8 cellular contexts compared by ENCODE assay signal in the genomic region with DNA sequence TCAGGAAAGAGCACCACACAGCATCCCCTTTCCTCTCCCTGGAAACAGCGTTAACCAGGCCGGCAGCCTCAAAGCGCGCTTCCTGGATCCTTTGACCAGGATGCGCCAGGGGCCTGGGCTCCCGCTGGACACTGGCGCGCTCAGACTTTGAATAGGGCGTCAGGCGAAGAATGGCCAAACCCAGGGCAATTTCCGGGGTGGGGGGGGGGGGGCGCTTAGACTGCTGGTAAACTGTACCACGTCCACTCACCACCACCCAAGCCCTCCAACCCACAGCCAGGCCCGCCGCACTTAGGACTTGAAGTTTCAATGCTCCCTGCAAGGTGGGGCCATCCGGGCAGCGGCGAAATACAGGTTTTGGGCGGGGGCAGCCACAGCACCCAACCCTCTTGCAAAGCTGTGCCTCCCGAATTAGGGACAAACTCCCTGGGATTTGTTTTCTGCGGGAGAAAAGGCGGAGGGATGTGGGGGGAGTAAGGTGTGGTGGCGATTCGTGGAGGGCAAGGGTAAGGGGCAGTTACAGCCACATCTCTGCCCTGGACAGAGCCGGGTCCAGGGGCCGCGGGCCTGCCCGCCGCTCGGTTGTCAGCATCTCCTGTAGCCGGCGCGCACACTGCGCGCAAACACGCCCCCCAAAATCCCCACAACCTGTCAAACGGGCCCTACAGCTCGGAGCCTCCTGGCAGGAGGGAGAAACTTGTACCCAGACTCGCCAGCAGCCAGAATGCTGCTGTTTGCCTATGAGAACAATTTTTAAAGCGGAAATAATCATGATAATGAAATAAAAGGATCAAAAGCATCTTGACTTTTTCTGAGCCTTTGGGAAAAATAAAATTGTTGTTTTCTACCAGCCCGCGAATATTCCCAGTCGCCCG. TPM values are rescaled to one million over a fixed set of nuclear protein-coding genes. Genes with fewer than 3 reads are reported as not detected.
A peak's percentile ranks its signal among the peaks of the same experiment; 100 is the strongest.
DNase-seq lines count a peak whose midpoint lies in the region; ATAC-seq and TF ChIP-seq lines count a peak whose summit lies in the region.

No MANE protein-coding gene starts in this region.

- TF ChIP-seq POLR2A in transverse colon (IDR thresholded peaks at IDR 0.05) = no peak

- peaks cover 37% of the 10 kb centered on the region for H3K27me3 Mint-ChIP-seq in activated naive CD4-positive, alpha-beta T cell treated with anti-CD3 and anti-CD28 coated beads, Interleukin-2, amount 10 ng/mL, durations not matched to agents 7 days and 5 days
- H3K27me3 Mint-ChIP-seq in activated naive CD8-positive, alpha-beta T cell treated with anti-CD3 and anti-CD28 coated beads, Interleukin-2, amount 50 U/mL, for 24 hours = peaks cover 63% of the 10 kb centered on the region

- TF ChIP-seq CTCF in lung (IDR thresholded peaks at IDR 0.05; ENCODE audit: control extremely low read depth, extremely low read depth) (no peak), transverse colon (IDR thresholded peaks at IDR 0.05) (no peak)

- in situ Hi-C loops in transverse colon (cut with MboI; ENCODE audit: low pct_ligation_motif_present in 1 of 4, low pct_unique_long_range_greater_than_20kb in 1 of 4, low sequenced_read_pairs in 3 of 4) = no loop called here

- H3K27me3 ChIP-seq in lung (ENCODE audit: control insufficient read depth, insufficient read depth) (peaks cover 2% of the 10 kb centered on the region), transverse colon (peaks cover 98% of the 10 kb centered on the region)

- 16 to 23% methylated on average over 43 to 44 of the region's 44 CpGs for whole genome bisulfite sequencing in lung, 2 donors
- 21 to 40% methylated on average over 2 to 44 of the region's 44 CpGs for WGBS in transverse colon (ENCODE audit: low coverage in 1 of 2), 2 donors

- CTCF ChIA-PET in activated naive CD4-positive, alpha-beta T cell treated with anti-CD3 and anti-CD28 coated beads, Interleukin-2, amount 10 ng/mL, durations not matched to agents 7 days and 5 days (lab: Charles Lee) = no interaction called here

- no peak for ATAC-seq in activated naive CD8-positive, alpha-beta T cell treated with anti-CD3 and anti-CD28 coated beads, Interleukin-2, amount 50 U/mL, for 24 hours
- ATAC-seq in lung (ENCODE audit: insufficient read depth, low FRiP score) = no peak
- ATAC-seq in HG03108 (IDR thresholded peaks at IDR 0.05; ENCODE audit: unreplicated experiment) = no peak

- no peaks in the 10 kb centered on the region for H3K36me3 ChIP-seq in lung (ENCODE audit: control insufficient read depth in 2 of 2, insufficient read depth in 2 of 2, low read length in 2 of 2)
- no peaks in the 10 kb centered on the region for H3K36me3 ChIP-seq in transverse colon

- no peak for TF ChIP-seq EP300 in transverse colon (IDR thresholded peaks at IDR 0.05; ENCODE audit: low read depth)

- H3K9me3 ChIP-seq in lung (ENCODE audit: control insufficient read depth in 2 of 2, insufficient read depth in 1 of 2, low read length in 1 of 2) (no peaks in the 10 kb centered on the region), transverse colon (no peaks in the 10 kb centered on the region)

- H3K4me1 ChIP-seq in lung (ENCODE audit: control insufficient read depth in 2 of 2, insufficient read depth in 2 of 2, low read length in 2 of 2) (peaks cover 2 to 8% of the 10 kb centered on the region in 2 donors), transverse colon (peaks cover 0 to 21% (median 9%) of the 10 kb centered on the region in 4 donors)

- H3K27ac ChIP-seq in lung (ENCODE audit: low read depth in 1 of 2, low read length in 1 of 2) = no peak overlapping the region
- no peak overlapping the region for H3K27ac ChIP-seq in transverse colon

- peak overlapping the region; percentile 59 for H3K4me3 Mint-ChIP-seq in activated naive CD4-positive, alpha-beta T cell treated with anti-CD3 and anti-CD28 coated beads, Interleukin-2, amount 10 ng/mL, durations not matched to agents 7 days and 5 days
- peak overlapping the region; percentile 62 for H3K4me3 Mint-ChIP-seq in activated naive CD8-positive, alpha-beta T cell treated with anti-CD3 and anti-CD28 coated beads, Interleukin-2, amount 50 U/mL, for 24 hours

- H3K27ac Mint-ChIP-seq in activated naive CD4-positive, alpha-beta T cell treated with anti-CD3 and anti-CD28 coated beads, Interleukin-2, amount 10 ng/mL, durations not matched to agents 7 days and 5 days = no peak overlapping the region
- H3K27ac Mint-ChIP-seq in activated naive CD8-positive, alpha-beta T cell treated with anti-CD3 and anti-CD28 coated beads, Interleukin-2, amount 50 U/mL, for 24 hours = no peak overlapping the region

- DNase-seq in activated naive CD4-positive, alpha-beta T cell treated with anti-CD3 and anti-CD28 coated beads, Interleukin-2, amount 10 ng/mL, durations not matched to agents 7 days and 5 days = no peak
- DNase-seq in activated naive CD4-positive, alpha-beta T cell treated with Interleukin-2 at 50 U/mL for 16 hours = no peak
- DNase-seq in activated naive CD8-positive, alpha-beta T cell treated with anti-CD3 and anti-CD28 coated beads, Interleukin-2, amount 50 U/mL, for 24 hours = no peak
- DNase-seq in lung (ENCODE audit: low spot score) = no peak
- DNase-seq in transverse colon = no peak
- no peak for DNase-seq in NCI-H2029 (lab: John Stamatoyannopoulos, UW)
- DNase-seq in stimulated activated naive CD4-positive, alpha-beta T cell treated with Interleukin-2 at 50 U/mL for 16 hours (lab: John Stamatoyannopoulos, UW) = no peak

- peak overlapping the region; percentile 25 for H3K4me3 ChIP-seq in lung
- peak overlapping the region in 3 of 4 donors; percentile 44 to 58 (median 45) for H3K4me3 ChIP-seq in transverse colon

- H3K9me3 Mint-ChIP-seq in activated naive CD4-positive, alpha-beta T cell treated with anti-CD3 and anti-CD28 coated beads, Interleukin-2, amount 10 ng/mL, durations not matched to agents 7 days and 5 days = no peaks in the 10 kb centered on the region
- H3K9me3 Mint-ChIP-seq in activated naive CD8-positive, alpha-beta T cell treated with anti-CD3 and anti-CD28 coated beads, Interleukin-2, amount 50 U/mL, for 24 hours = no peaks in the 10 kb centered on the region

- no peaks in the 10 kb centered on the region for H3K36me3 Mint-ChIP-seq in activated naive CD4-positive, alpha-beta T cell treated with anti-CD3 and anti-CD28 coated beads, Interleukin-2, amount 10 ng/mL, durations not matched to agents 7 days and 5 days
- H3K36me3 Mint-ChIP-seq in activated naive CD8-positive, alpha-beta T cell treated with anti-CD3 and anti-CD28 coated beads, Interleukin-2, amount 50 U/mL, for 24 hours (ENCODE audit: low read depth) = no peaks in the 10 kb centered on the region

- intact Hi-C loops in transverse colon (cut with DNase I; ENCODE audit: low total_unique reads) = no loop called here

- H3K4me1 Mint-ChIP-seq in activated naive CD4-positive, alpha-beta T cell treated with anti-CD3 and anti-CD28 coated beads, Interleukin-2, amount 10 ng/mL, durations not matched to agents 7 days and 5 days = peaks cover 6% of the 10 kb centered on the region
- H3K4me1 Mint-ChIP-seq in activated naive CD8-positive, alpha-beta T cell treated with anti-CD3 and anti-CD28 coated beads, Interleukin-2, amount 50 U/mL, for 24 hours = peaks cover 5% of the 10 kb centered on the region

RNA-seq across cellular contexts. Expression of a gene that starts 1.0 kb away (rescaled TPM):
- total RNA-seq in lung (1 to 10 TPM; 8.4 to 9.0 TPM), transverse colon (1 to 10 TPM in 3 of 4 donors, not detected in 1; 2.4 to 4.9 (median 4.6) TPM)
- 1 to 10 TPM; 2.4 to 5.5 TPM for polyA plus RNA-seq in lung

RNA-seq across cellular contexts. Expression of a gene that starts 50.3 kb away (rescaled TPM):
- total RNA-seq in lung = 1 to 10 TPM in 1 of 2 donors, under 1 TPM in 1; 0.31 to 2.2 TPM
- under 1 TPM in 1 of 2 donors, not detected in 1; 0.07 TPM for polyA plus RNA-seq in lung
- not detected for total RNA-seq in transverse colon
